Comparison of ENCODE assay signal across 9 cellular contexts in genomic region chrX:45803383-45803921, GRCh38.
A peak's percentile ranks its signal among the peaks of the same experiment; 100 is the strongest.
DNase-seq lines count a peak whose midpoint lies in the region; ATAC-seq, FAIRE-seq and TF ChIP-seq lines count a peak whose summit lies in the region.
"Had no signal": no experiment of that assay in that cellular context is flagged by ENCODE, and none has a peak within 500 bp of the region (broad histone marks: within the 10 kb centered on the region; RNA-seq: fewer than 3 reads in every experiment).

No MANE protein-coding gene starts in this region.

- in situ Hi-C loops in astrocyte of the spinal cord (cut with HindIII; ENCODE audit: low sequenced_read_pairs): no loop called here

- no peak for ATAC-seq in left colon
- ATAC-seq in GM21367 (IDR thresholded peaks at IDR 0.05; ENCODE audit: unreplicated experiment): no peak

- DNase-seq in H4 (ENCODE audit: low spot score): peak; percentile 71
- DNase-seq in RCC 7860 (ENCODE audit: low spot score): peak; percentile 92
- peak; percentile 95 for DNase-seq in astrocyte of the spinal cord (ENCODE audit: low read depth, low spot score)
- DNase-seq in skeletal muscle cell (ENCODE audit: low read depth): peak; percentile 86
- DNase-seq in RPMI8226: no peak
- DNase-seq in left colon: no peak
- no peak for DNase-seq in amygdala (lab: John Stamatoyannopoulos, UW)

- no peak for TF ChIP-seq CTCF in astrocyte of the spinal cord (IDR thresholded peaks at IDR 0.05; ENCODE audit: low read depth, low read length)

- H3K4me3 ChIP-seq in astrocyte of the spinal cord (ENCODE audit: low read depth, low read length): peak overlapping the region; percentile 14
- peak overlapping the region; percentile 15 for H3K4me3 ChIP-seq in skeletal muscle cell (ENCODE audit: low read depth, low read length)
- H3K4me3 ChIP-seq: HAP-1 had no signal

- intact Hi-C loops in left colon (cut with DNase I, micrococcal nuclease): no loop called here

- FAIRE-seq in RCC 7860 (lab: Jason Lieb, UNC): peak; percentile 99

Comparison
In these comparisons a context has a peak if more than half of its experiments do, and no peak if none do; other contexts are left out.
1. DNase-seq: peak in H4 (single experiment), RCC 7860 (single experiment), astrocyte of the spinal cord (single experiment) and skeletal muscle cell (single experiment); none in RPMI8226 (single experiment), left colon (0 of 2) and amygdala (0 of 56).